Comparison of ENCODE assay signal across 1 cellular context in genomic region chrX:64204252-64204651, GRCh38.
TF ChIP-seq lines count a peak whose summit lies in the region.

No MANE protein-coding gene starts in this region.

TF ChIP-seq in HepG2, 621 proteins besides CTCF, POLR2A, EP300 and RAD21 (continued from another document):
- TF ChIP-seq HIC2 (CRISPR knock-in tag; IDR thresholded peaks at IDR 0.05; ENCODE audit: low read depth), result peak; percentile 41
- TF ChIP-seq HNRNPL (IDR thresholded peaks at IDR 0.05; ENCODE audit: low read depth, low read length), result peak; percentile 80; the same call in 1 of the 2 replicates
- TF ChIP-seq CREB1 (IDR thresholded peaks at IDR 0.05), result 0 out of 2 replicates have a peak, but pooled peaks have one; percentile 27
- TF ChIP-seq CREB1 (CRISPR knock-in tag; IDR thresholded peaks at IDR 0.05), result no peak
- no peak for TF ChIP-seq KLF11 (CRISPR knock-in tag; IDR thresholded peaks at IDR 0.05)
- TF ChIP-seq POLR2G (IDR thresholded peaks at IDR 0.05; ENCODE audit: low read depth, low read length), result no peak
- peak; percentile 57; the same call in 1 of the 2 replicates for TF ChIP-seq ZNF687 (CRISPR knock-in tag; IDR thresholded peaks at IDR 0.05)
- TF ChIP-seq HNRNPLL (IDR thresholded peaks at IDR 0.05; ENCODE audit: low read depth, low read length, poor library complexity, severe bottlenecking), result peak; percentile 14
- peak; percentile 47 for TF ChIP-seq SAP130 (CRISPR knock-in tag; IDR thresholded peaks at IDR 0.05; ENCODE audit: low read depth)
- TF ChIP-seq MLXIP (CRISPR knock-in tag; IDR thresholded peaks at IDR 0.05; ENCODE audit: borderline replicate concordance), result no peak
- no peak for TF ChIP-seq MAZ (IDR thresholded peaks at IDR 0.05; ENCODE audit: borderline replicate concordance, low read depth, low read length)
- no peak for TF ChIP-seq MAZ (CRISPR knock-in tag; IDR thresholded peaks at IDR 0.05; ENCODE audit: low read depth)
- peak; percentile 46; the same call in 1 of the 2 replicates for TF ChIP-seq UBTF (CRISPR knock-in tag; IDR thresholded peaks at IDR 0.05)
- peak; percentile 41; the same call in 1 of the 2 replicates for TF ChIP-seq ZFP91 (CRISPR knock-in tag; IDR thresholded peaks at IDR 0.05; ENCODE audit: borderline replicate concordance)
- no peak for TF ChIP-seq NR2F6 (IDR thresholded peaks at IDR 0.05)
- TF ChIP-seq NR2F6 (CRISPR knock-in tag; IDR thresholded peaks at IDR 0.05), result peak; percentile 25; the same call in 1 of the 2 replicates
- TF ChIP-seq PAXIP1 (CRISPR knock-in tag; conservative IDR thresholded peaks at IDR 0.05), result peak; percentile 35; the same call in 1 of the 2 replicates
- TF ChIP-seq CHD4 (IDR thresholded peaks at IDR 0.05; ENCODE audit: borderline replicate concordance, low read length), result no peak
- peak; percentile 50 for TF ChIP-seq HNF4A (CRISPR knock-in tag; IDR thresholded peaks at IDR 0.05)
- TF ChIP-seq ZSCAN31 (CRISPR knock-in tag; IDR thresholded peaks at IDR 0.05; ENCODE audit: low read depth), result 0 out of 2 replicates have a peak, but pooled peaks have one; percentile 35
- no peak for TF ChIP-seq ZBTB40 (IDR thresholded peaks at IDR 0.05)
- 0 out of 2 replicates have a peak, but pooled peaks have one; percentile 7 for TF ChIP-seq ZBTB40 (CRISPR knock-in tag; IDR thresholded peaks at IDR 0.05)
TF ChIP-seq in HepG2: peak in this region for 14.
